ENCODE assay signal across 1 cellular context in genomic region chr21:36747815-36748381, GRCh38.
TF ChIP-seq lines count a peak whose summit lies in the region.

No MANE protein-coding gene starts in this region.

TF ChIP-seq in GM12878, 131 proteins besides CTCF, POLR2A, EP300 and RAD21 (continued from another document):
- no peak for TF ChIP-seq MLLT1 (IDR thresholded peaks at IDR 0.05)
- TF ChIP-seq NKRF (conservative IDR thresholded peaks at IDR 0.05): no peak
- no peak for TF ChIP-seq PBX3 (IDR thresholded peaks at IDR 0.05; ENCODE audit: insufficient replicate concordance, low read depth, low read length)
- TF ChIP-seq CHD4 (IDR thresholded peaks at IDR 0.05): no peak
- no peak for TF ChIP-seq YY1 (IDR thresholded peaks at IDR 0.05; ENCODE audit: low read depth, low read length)
- no peak for TF ChIP-seq MXI1 (IDR thresholded peaks at IDR 0.05; ENCODE audit: low read depth, low read length)
- TF ChIP-seq FOXK2 (IDR thresholded peaks at IDR 0.05): no peak
